1 cellular context compared by ENCODE assay signal in the genomic region with DNA sequence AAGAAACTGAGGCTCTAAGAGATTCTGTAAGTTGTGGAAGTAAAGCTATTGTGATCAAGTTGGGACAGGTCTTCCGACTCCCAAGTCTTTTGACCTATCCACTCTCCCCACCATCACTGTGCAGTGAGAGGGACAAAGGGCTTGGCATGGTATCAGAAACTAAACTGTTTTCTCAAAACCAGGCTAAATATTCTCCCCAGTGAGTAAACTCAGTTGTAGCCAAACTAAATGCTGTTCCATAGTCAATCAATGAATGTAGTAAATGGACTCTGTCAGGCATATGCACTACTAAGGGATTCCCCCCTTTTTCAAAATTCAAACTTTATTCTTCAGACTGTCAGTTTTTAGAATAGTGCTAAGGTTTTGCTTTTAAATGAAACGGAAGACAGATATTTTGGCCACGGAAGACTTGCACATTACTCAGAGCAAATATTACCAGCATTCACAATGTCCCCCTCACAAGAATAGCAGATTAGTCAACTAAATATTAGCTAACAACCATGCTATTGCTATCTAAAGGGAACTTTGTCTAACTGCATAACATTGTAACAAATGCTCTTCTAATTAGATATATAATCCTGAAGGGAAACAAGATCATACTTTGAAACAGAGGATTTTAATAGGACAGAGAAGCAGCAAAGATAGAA.
TF ChIP-seq lines count a peak whose summit lies in the region.

No MANE protein-coding gene starts in this region.

TF ChIP-seq in GM12878, 131 proteins besides CTCF, POLR2A, EP300 and RAD21:
- TF ChIP-seq ZNF24 (IDR thresholded peaks at IDR 0.05): no peak
- TF ChIP-seq, protein P1, sequence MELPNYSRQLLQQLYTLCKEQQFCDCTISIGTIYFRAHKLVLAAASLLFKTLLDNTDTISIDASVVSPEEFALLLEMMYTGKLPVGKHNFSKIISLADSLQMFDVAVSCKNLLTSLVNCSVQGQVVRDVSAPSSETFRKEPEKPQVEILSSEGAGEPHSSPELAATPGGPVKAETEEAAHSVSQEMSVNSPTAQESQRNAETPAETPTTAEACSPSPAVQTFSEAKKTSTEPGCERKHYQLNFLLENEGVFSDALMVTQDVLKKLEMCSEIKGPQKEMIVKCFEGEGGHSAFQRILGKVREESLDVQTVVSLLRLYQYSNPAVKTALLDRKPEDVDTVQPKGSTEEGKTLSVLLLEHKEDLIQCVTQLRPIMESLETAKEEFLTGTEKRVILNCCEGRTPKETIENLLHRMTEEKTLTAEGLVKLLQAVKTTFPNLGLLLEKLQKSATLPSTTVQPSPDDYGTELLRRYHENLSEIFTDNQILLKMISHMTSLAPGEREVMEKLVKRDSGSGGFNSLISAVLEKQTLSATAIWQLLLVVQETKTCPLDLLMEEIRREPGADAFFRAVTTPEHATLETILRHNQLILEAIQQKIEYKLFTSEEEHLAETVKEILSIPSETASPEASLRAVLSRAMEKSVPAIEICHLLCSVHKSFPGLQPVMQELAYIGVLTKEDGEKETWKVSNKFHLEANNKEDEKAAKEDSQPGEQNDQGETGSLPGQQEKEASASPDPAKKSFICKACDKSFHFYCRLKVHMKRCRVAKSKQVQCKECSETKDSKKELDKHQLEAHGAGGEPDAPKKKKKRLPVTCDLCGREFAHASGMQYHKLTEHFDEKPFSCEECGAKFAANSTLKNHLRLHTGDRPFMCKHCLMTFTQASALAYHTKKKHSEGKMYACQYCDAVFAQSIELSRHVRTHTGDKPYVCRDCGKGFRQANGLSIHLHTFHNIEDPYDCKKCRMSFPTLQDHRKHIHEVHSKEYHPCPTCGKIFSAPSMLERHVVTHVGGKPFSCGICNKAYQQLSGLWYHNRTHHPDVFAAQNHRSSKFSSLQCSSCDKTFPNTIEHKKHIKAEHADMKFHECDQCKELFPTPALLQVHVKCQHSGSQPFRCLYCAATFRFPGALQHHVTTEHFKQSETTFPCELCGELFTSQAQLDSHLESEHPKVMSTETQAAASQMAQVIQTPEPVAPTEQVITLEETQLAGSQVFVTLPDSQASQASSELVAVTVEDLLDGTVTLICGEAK (IDR thresholded peaks at IDR 0.05; ENCODE audit: borderline replicate concordance): peak; percentile 69; the same call in 1 of the 2 replicates
